10 cellular contexts compared by ENCODE assay signal in the genomic region with DNA sequence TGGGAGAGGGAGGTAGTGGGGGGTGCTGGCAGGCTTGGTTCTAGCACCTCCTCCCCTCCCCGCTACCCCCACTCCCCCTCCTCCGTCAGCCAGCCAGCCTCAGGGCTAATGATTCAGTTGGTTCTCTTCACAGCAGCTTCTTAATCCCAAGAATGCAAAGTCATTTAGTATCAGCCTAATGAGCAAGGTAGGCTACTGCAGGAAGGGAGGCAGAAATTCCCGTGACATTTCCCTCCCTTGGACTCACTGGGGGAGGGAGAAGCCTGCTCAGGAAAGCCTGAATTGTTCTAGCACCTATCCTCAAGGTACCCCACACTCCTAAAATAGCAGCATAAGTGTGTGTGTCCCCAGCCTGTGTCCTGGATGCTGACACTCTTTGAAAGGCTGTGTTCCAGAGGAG. TPM values are rescaled to one million over a fixed set of nuclear protein-coding genes. Genes with fewer than 3 reads are reported as not detected.
DNase-seq lines count a peak whose midpoint lies in the region; ATAC-seq and TF ChIP-seq lines count a peak whose summit lies in the region.
"Had no signal": no experiment of that assay in that cellular context is flagged by ENCODE, and none has a peak within 500 bp of the region (broad histone marks: within the 10 kb centered on the region; RNA-seq: fewer than 3 reads in every experiment).

No MANE protein-coding gene starts in this region.

- no peaks in the 10 kb centered on the region for H3K9me2 ChIP-seq in PC-9 (ENCODE audit: insufficient read depth)

- peak overlapping the region; percentile 72 for H3K4me2 ChIP-seq in PC-9
- H3K4me2 ChIP-seq in trophoblast cell (ENCODE audit: low read length) = no peak overlapping the region

- no peak overlapping the region for H3K14ac ChIP-seq in trophoblast cell (ENCODE audit: low read length)

- H4K12ac ChIP-seq in trophoblast cell (ENCODE audit: low read depth, low read length) = no peak overlapping the region

- H3K23ac ChIP-seq in trophoblast cell (ENCODE audit: low read length) = no peak overlapping the region

- H2AFZ ChIP-seq in PC-9 = no peak overlapping the region
- no peak overlapping the region for H2AFZ ChIP-seq in trophoblast cell (ENCODE audit: insufficient read depth, low read length, poor library complexity)

- intact Hi-C loops in PC-9 (cut with micrococcal nuclease; ENCODE audit: unreplicated experiment) = loop anchor here (1.0 kb wide), 1 partner anchor 43 kb away; no protein-coding TSS in a partner anchor

- H3K4me3 ChIP-seq in PC-9 (peak overlapping the region; percentile 12; the same call in 1 of the 2 replicates), gastroesophageal sphincter (no peak overlapping the region), trophoblast cell (ENCODE audit: low read depth, low read length) (no peak overlapping the region)
- H3K4me3 ChIP-seq: lung had no signal

- H3K27me3 ChIP-seq in PC-9 (ENCODE audit: insufficient read depth, low read depth) (no peaks in the 10 kb centered on the region), gastroesophageal sphincter (no peaks in the 10 kb centered on the region), trophoblast cell (ENCODE audit: insufficient read depth, low read length) (no peaks in the 10 kb centered on the region)

- no peak overlapping the region for H2AK5ac ChIP-seq in trophoblast cell (ENCODE audit: low read length)

- no peak overlapping the region for H3K4ac ChIP-seq in trophoblast cell (ENCODE audit: low read depth, low read length)

- H3K27ac ChIP-seq in PC-9 (peak overlapping the region; percentile 99), gastroesophageal sphincter (peak overlapping the region in 3 of 4 donors; percentile 63 to 73 (median 66)), trophoblast cell (ENCODE audit: low read depth, low read length) (no peak overlapping the region)

- no peak overlapping the region for H2BK12ac ChIP-seq in trophoblast cell (ENCODE audit: low read length)

- BruUV-seq in PC-9 (replicated peaks; lab: Mats Ljungman, UMichigan) = no TSS peak

- in situ Hi-C loops in GM13976 (cut with MboI; ENCODE audit: low sequenced_read_pairs, unreplicated experiment) = no loop called here

- H3K9ac ChIP-seq in trophoblast cell (ENCODE audit: low read length) = no peak overlapping the region

- H3F3A ChIP-seq in PC-9 (ENCODE audit: insufficient read depth, low read depth) = peaks cover 30% of the 10 kb centered on the region

- no peak for TF ChIP-seq POLR2A in gastroesophageal sphincter (IDR thresholded peaks at IDR 0.05)

- peaks cover 5% of the 10 kb centered on the region for H3K79me1 ChIP-seq in trophoblast cell (ENCODE audit: low read length)

- DNase-seq in H4 (ENCODE audit: low spot score) = peak; percentile 64
- peak; percentile 57 to 91 for DNase-seq in PC-9
- no peak for DNase-seq in trophoblast cell
- no peak for DNase-seq in GM13976 (ENCODE audit: low spot score)
- DNase-seq in stimulated activated CD4-positive, alpha-beta T cell treated with anti-CD3 and anti-CD28 coated beads, Interleukin-15, amount 100 ng/mL, for 24 hours = no peak
- DNase-seq: NCI-H1092 treated with DMSO at 0.1 percent for 48 hours had no signal

- peaks cover 84% of the 10 kb centered on the region for H3K79me2 ChIP-seq in PC-9 (ENCODE audit: low read depth)
- H3K79me2 ChIP-seq in trophoblast cell (ENCODE audit: control insufficient read depth, insufficient read depth, low read length, poor library complexity) = no peaks in the 10 kb centered on the region

- H2BK5ac ChIP-seq in trophoblast cell (ENCODE audit: low read depth, low read length, poor library complexity) = no peak overlapping the region

- ATAC-seq in gastroesophageal sphincter (no peak), GM18870 (IDR thresholded peaks at IDR 0.05; ENCODE audit: unreplicated experiment) (no peak), GM19467 (IDR thresholded peaks at IDR 0.05; ENCODE audit: unreplicated experiment) (no peak)

- H3K36me3 ChIP-seq in PC-9 (ENCODE audit: low read depth) (no peaks in the 10 kb centered on the region), gastroesophageal sphincter (no peaks in the 10 kb centered on the region), trophoblast cell (ENCODE audit: control insufficient read depth in 1 of 2, insufficient read depth in 2 of 2, low read length in 2 of 2) (no peaks in the 10 kb centered on the region)

- no peak overlapping the region for H2BK120ac ChIP-seq in trophoblast cell (ENCODE audit: insufficient read depth, low read length, poor library complexity)

- H3K18ac ChIP-seq in trophoblast cell (ENCODE audit: low read length) = peak overlapping the region; percentile 7

- POLR2A ChIA-PET in PC-9 (lab: Charles Lee; ENCODE audit: unreplicated experiment) = interaction anchor here (0.6 kb wide), 1 partner anchor 17 kb away, joined by 3 read pairs; no protein-coding TSS in a partner anchor

- H4K20me1 ChIP-seq in PC-9 (ENCODE audit: insufficient read depth) = no peaks in the 10 kb centered on the region

- H3K4me1 ChIP-seq in PC-9 (replicated peaks; ENCODE audit: insufficient read depth) (peaks cover 57% of the 10 kb centered on the region), gastroesophageal sphincter (peaks cover 0 to 93% (median 42%) of the 10 kb centered on the region in 3 donors), trophoblast cell (ENCODE audit: control insufficient read depth in 1 of 2, insufficient read depth in 2 of 2, low read length in 2 of 2) (peaks cover 12 to 14% of the 10 kb centered on the region in 2 experiments)

- no peaks in the 10 kb centered on the region for H3K9me3 ChIP-seq in PC-9 (ENCODE audit: insufficient read depth, low read depth)
- H3K9me3 ChIP-seq in gastroesophageal sphincter = no peaks in the 10 kb centered on the region
- peaks cover 2% of the 10 kb centered on the region for H3K9me3 ChIP-seq in trophoblast cell (ENCODE audit: insufficient read depth, low read depth, low read length)

- no peak for TF ChIP-seq EP300 in gastroesophageal sphincter (IDR thresholded peaks at IDR 0.05)

- 50% methylated on average over 2 of the region's 3 CpGs; no CpG with 5 or more reads in 1 of the 2 donors for WGBS in gastroesophageal sphincter (ENCODE audit: low coverage in 1 of 2), 2 donors
- WGBS in trophoblast cell (ENCODE audit: extremely low coverage, insufficient coverage, insufficient read length) = no CpG with 5 or more reads among the region's 3 CpGs

- no peak overlapping the region for H4K8ac ChIP-seq in trophoblast cell (ENCODE audit: low read depth, low read length)

- CTCF ChIA-PET in PC-9 (lab: Charles Lee) = interaction anchor here (0.6 to 0.8 kb wide), 2 partner anchors 30 to 134 kb away, joined by 3 to 4 read pairs; no protein-coding TSS in a partner anchor

- no peak for TF ChIP-seq CTCF in PC-9 (conservative IDR thresholded peaks at IDR 0.05)
- TF ChIP-seq CTCF in gastroesophageal sphincter (IDR thresholded peaks at IDR 0.05) = no peak
- TF ChIP-seq CTCF in GM13976 (IDR thresholded peaks at IDR 0.05; ENCODE audit: borderline replicate concordance, control extremely low read depth, extremely low read depth, insufficient read depth, missing control alignments) = no peak

- H4K91ac ChIP-seq in trophoblast cell (ENCODE audit: low read depth, low read length) = no peak overlapping the region

RNA-seq across cellular contexts. Expression of gene ITPK1, which starts 29.8 kb away (rescaled TPM):
- total RNA-seq in H4 (2014; rRNA removed; shearing (Covaris generic)) = 18.8 and 24.0 TPM in 2 replicates
- 87.8 and 88.6 TPM in 2 replicates for total RNA-seq in PC-9 (2021)
- total RNA-seq in gastroesophageal sphincter = 100 to 1,000 TPM in 3 of 4 donors, 10 to 100 TPM in 1; 68.8 to 201 (median 134) TPM
- 14.2 and 14.7 TPM in 2 replicates for polyA plus RNA-seq in trophoblast cell (2013)

Comparison
In these comparisons a context has a peak if more than half of its experiments do, and no peak if none do; other contexts are left out.
1. DNase-seq: peak in H4 (single experiment) and PC-9 (2 of 2); none in trophoblast cell (0 of 2), GM13976 (single experiment) and stimulated activated CD4-positive, alpha-beta T cell treated with anti-CD3 and anti-CD28 coated beads, Interleukin-15, amount 100 ng/mL, for 24 hours (single experiment).